1 cellular context compared by ENCODE assay signal in the genomic region with DNA sequence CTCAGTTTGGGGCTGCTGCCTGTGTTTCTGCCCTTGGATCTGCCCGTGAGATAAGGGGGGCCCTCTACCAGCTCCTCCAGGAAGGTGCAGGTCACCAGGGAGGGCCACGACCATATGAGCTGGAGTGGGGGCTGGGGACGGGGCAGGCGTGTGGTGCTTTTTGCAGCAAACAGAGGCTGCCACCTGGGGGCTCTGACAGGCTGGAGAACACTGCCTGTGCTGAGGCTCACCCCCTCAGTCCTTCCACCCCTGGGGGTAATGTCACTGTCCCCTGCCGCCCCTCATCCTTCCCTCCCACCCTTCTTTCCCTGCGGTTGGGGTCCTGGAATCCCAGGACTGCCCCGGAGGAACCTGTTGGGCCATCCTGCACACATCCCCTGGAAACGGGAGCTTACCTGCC.
TF ChIP-seq lines count a peak whose summit lies in the region.

No MANE protein-coding gene starts in this region.

TF ChIP-seq in HCT116, 20 proteins besides CTCF, POLR2A, EP300 and RAD21:
- no peak for TF ChIP-seq FOSL1 (IDR thresholded peaks at IDR 0.05; ENCODE audit: low read depth)
- TF ChIP-seq, protein P1, sequence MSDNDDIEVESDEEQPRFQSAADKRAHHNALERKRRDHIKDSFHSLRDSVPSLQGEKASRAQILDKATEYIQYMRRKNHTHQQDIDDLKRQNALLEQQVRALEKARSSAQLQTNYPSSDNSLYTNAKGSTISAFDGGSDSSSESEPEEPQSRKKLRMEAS (IDR thresholded peaks at IDR 0.05): no peak
- no peak for TF ChIP-seq EZH2phosphoT487 (IDR thresholded peaks at IDR 0.05; ENCODE audit: borderline replicate concordance)
- no peak for TF ChIP-seq EGR1 (IDR thresholded peaks at IDR 0.05; ENCODE audit: low read depth)
- TF ChIP-seq EZH2 (IDR thresholded peaks at IDR 0.05): no peak
- no peak for TF ChIP-seq CBX3 (IDR thresholded peaks at IDR 0.05; ENCODE audit: low read depth)
- TF ChIP-seq, protein P2, sequence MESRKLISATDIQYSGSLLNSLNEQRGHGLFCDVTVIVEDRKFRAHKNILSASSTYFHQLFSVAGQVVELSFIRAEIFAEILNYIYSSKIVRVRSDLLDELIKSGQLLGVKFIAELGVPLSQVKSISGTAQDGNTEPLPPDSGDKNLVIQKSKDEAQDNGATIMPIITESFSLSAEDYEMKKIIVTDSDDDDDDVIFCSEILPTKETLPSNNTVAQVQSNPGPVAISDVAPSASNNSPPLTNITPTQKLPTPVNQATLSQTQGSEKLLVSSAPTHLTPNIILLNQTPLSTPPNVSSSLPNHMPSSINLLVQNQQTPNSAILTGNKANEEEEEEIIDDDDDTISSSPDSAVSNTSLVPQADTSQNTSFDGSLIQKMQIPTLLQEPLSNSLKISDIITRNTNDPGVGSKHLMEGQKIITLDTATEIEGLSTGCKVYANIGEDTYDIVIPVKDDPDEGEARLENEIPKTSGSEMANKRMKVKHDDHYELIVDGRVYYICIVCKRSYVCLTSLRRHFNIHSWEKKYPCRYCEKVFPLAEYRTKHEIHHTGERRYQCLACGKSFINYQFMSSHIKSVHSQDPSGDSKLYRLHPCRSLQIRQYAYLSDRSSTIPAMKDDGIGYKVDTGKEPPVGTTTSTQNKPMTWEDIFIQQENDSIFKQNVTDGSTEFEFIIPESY (IDR thresholded peaks at IDR 0.05; ENCODE audit: extremely low read depth, insufficient replicate concordance, low read length): no peak
- no peak for TF ChIP-seq JUND (IDR thresholded peaks at IDR 0.05)
- TF ChIP-seq ZNF274 (IDR thresholded peaks at IDR 0.05; ENCODE audit: low read depth, low read length): no peak
- no peak for TF ChIP-seq ELF1 (IDR thresholded peaks at IDR 0.05; ENCODE audit: borderline replicate concordance, low read depth)
- no peak for TF ChIP-seq SP1 (IDR thresholded peaks at IDR 0.05; ENCODE audit: low read depth)
- TF ChIP-seq SIN3A (IDR thresholded peaks at IDR 0.05; ENCODE audit: low read depth): no peak
- TF ChIP-seq ZFX (IDR thresholded peaks at IDR 0.05): no peak
- no peak for TF ChIP-seq POLR2AphosphoS5 (IDR thresholded peaks at IDR 0.05; ENCODE audit: low read depth, low read length)
- TF ChIP-seq SRF (IDR thresholded peaks at IDR 0.05; ENCODE audit: low read depth): no peak
- TF ChIP-seq, protein P3, sequence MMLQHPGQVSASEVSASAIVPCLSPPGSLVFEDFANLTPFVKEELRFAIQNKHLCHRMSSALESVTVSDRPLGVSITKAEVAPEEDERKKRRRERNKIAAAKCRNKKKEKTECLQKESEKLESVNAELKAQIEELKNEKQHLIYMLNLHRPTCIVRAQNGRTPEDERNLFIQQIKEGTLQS (IDR thresholded peaks at IDR 0.05): no peak
- TF ChIP-seq YY1 (IDR thresholded peaks at IDR 0.05; ENCODE audit: extremely low read depth, insufficient replicate concordance, low read depth, low read length): no peak
- TF ChIP-seq CEBPB (IDR thresholded peaks at IDR 0.05; ENCODE audit: low read depth): no peak
- TF ChIP-seq TCF7L2 (IDR thresholded peaks at IDR 0.05; ENCODE audit: borderline replicate concordance, extremely low read depth, insufficient read depth, insufficient read length): no peak
- TF ChIP-seq, protein P4, sequence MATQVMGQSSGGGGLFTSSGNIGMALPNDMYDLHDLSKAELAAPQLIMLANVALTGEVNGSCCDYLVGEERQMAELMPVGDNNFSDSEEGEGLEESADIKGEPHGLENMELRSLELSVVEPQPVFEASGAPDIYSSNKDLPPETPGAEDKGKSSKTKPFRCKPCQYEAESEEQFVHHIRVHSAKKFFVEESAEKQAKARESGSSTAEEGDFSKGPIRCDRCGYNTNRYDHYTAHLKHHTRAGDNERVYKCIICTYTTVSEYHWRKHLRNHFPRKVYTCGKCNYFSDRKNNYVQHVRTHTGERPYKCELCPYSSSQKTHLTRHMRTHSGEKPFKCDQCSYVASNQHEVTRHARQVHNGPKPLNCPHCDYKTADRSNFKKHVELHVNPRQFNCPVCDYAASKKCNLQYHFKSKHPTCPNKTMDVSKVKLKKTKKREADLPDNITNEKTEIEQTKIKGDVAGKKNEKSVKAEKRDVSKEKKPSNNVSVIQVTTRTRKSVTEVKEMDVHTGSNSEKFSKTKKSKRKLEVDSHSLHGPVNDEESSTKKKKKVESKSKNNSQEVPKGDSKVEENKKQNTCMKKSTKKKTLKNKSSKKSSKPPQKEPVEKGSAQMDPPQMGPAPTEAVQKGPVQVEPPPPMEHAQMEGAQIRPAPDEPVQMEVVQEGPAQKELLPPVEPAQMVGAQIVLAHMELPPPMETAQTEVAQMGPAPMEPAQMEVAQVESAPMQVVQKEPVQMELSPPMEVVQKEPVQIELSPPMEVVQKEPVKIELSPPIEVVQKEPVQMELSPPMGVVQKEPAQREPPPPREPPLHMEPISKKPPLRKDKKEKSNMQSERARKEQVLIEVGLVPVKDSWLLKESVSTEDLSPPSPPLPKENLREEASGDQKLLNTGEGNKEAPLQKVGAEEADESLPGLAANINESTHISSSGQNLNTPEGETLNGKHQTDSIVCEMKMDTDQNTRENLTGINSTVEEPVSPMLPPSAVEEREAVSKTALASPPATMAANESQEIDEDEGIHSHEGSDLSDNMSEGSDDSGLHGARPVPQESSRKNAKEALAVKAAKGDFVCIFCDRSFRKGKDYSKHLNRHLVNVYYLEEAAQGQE (IDR thresholded peaks at IDR 0.05; ENCODE audit: low read depth): no peak
TF ChIP-seq in HCT116: peak in this region for 0.
